In genomic region chr10:13158401-13158800, GRCh38 we compare ENCODE assay signal across 11 cellular contexts. TPM values are rescaled to one million over a fixed set of nuclear protein-coding genes. Genes with fewer than 3 reads are reported as not detected.
DNase-seq lines count a peak whose midpoint lies in the region; ATAC-seq and TF ChIP-seq lines count a peak whose summit lies in the region.
"Had no signal": no experiment of that assay in that cellular context is flagged by ENCODE, and none has a peak within 500 bp of the region (broad histone marks: within the 10 kb centered on the region; RNA-seq: fewer than 3 reads in every experiment).

No MANE protein-coding gene starts in this region.

- POLR2A ChIA-PET in activated B cell treated with CpG ODN at 0.5 μM for 24 hours (lab: Charles Lee): interaction anchor here (0.7 kb wide), 1 partner anchor 41 kb away, joined by 3 read pairs; no protein-coding TSS in a partner anchor

- no peak overlapping the region for H3K4me2 ChIP-seq in GM23338

- no peaks in the 10 kb centered on the region for H3F3A ChIP-seq in GM23338 (replicated peaks; ENCODE audit: low read depth)

- H3K4me3 Mint-ChIP-seq in GM23338: no peak overlapping the region
- H3K4me3 Mint-ChIP-seq in activated B cell treated with CpG ODN at 0.5 μM for 24 hours: peak overlapping the region; percentile 73
- H3K4me3 Mint-ChIP-seq: endodermal cell had no signal

- no peaks in the 10 kb centered on the region for H3K9me3 Mint-ChIP-seq in GM23338
- H3K9me3 Mint-ChIP-seq in activated B cell treated with CpG ODN at 0.5 μM for 24 hours: peaks cover 2% of the 10 kb centered on the region
- H3K9me3 Mint-ChIP-seq: endodermal cell had no signal

- H3K27me3 ChIP-seq in GM23338 (ENCODE audit: insufficient read depth) (no peaks in the 10 kb centered on the region), prostate gland (replicated peaks; ENCODE audit: insufficient read depth) (no peaks in the 10 kb centered on the region)

- H3K27ac ChIP-seq in GM23338 (ENCODE audit: low read depth) (no peak overlapping the region), skin epidermis (peak overlapping the region in 6 of 21 experiments; percentile 17 to 67 (median 42)), prostate gland (no peak overlapping the region)
- H3K27ac ChIP-seq: WERI-Rb-1 had no signal

- intact Hi-C loops in activated B cell treated with CpG ODN at 0.5 μM for 24 hours (cut with micrococcal nuclease): no loop called here
- intact Hi-C loops in prostate gland (cut with DNase I): no loop called here

- H3K36me3 ChIP-seq in GM23338 (ENCODE audit: insufficient read depth) (no peaks in the 10 kb centered on the region), prostate gland (no peaks in the 10 kb centered on the region)
- H3K36me3 ChIP-seq: WERI-Rb-1 had no signal

- H3K4me3 ChIP-seq in GM23338: no peak overlapping the region
- peak overlapping the region; percentile 24 for H3K4me3 ChIP-seq in epithelial cell of proximal tubule (ENCODE audit: low read depth, low read length)
- peak overlapping the region in 6 of 7 experiments; percentile 18 to 35 (median 27) for H3K4me3 ChIP-seq in skin epidermis
- H3K4me3 ChIP-seq in prostate gland: no peak overlapping the region

- CTCF ChIA-PET in activated B cell treated with CpG ODN at 0.5 μM for 24 hours (lab: Charles Lee): interaction anchor here (4.6 kb wide), 1 partner anchor 144 kb away, joined by 32 read pairs; no protein-coding TSS in a partner anchor

- H3K4me1 ChIP-seq in GM23338 (ENCODE audit: insufficient read depth) (0 out of 2 replicates have a peak, but pooled peaks cover 4% of the 10 kb centered on the region), prostate gland (replicated peaks) (no peaks in the 10 kb centered on the region)

- H3K79me2 ChIP-seq in GM23338 (replicated peaks; ENCODE audit: insufficient read depth): peaks cover 19% of the 10 kb centered on the region

- TF ChIP-seq POLR2A in prostate gland (IDR thresholded peaks at IDR 0.05): no peak

- 74% methylated on average over 31 of the region's 32 CpGs for WGBS in prostate gland

- TF ChIP-seq CTCF in GM23338 (conservative IDR thresholded peaks at IDR 0.05; ENCODE audit: low read depth in 2 of 2) (no peak), activated B cell treated with CpG ODN at 0.5 μM for 24 hours (IDR thresholded peaks at IDR 0.05) (no peak), epithelial cell of proximal tubule (conservative IDR thresholded peaks at IDR 0.05; ENCODE audit: low read depth, low read length) (no peak), prostate gland (IDR thresholded peaks at IDR 0.05) (no peak)

- H3K27ac Mint-ChIP-seq in GM23338 (no peak overlapping the region), activated B cell treated with CpG ODN at 0.5 μM for 24 hours (peak overlapping the region; percentile 59)
- H3K27ac Mint-ChIP-seq: endodermal cell had no signal

- peaks cover 11% of the 10 kb centered on the region for H3K4me1 Mint-ChIP-seq in GM23338
- peaks cover 14% of the 10 kb centered on the region for H3K4me1 Mint-ChIP-seq in activated B cell treated with CpG ODN at 0.5 μM for 24 hours

- peaks cover 7% of the 10 kb centered on the region for H3K27me3 Mint-ChIP-seq in GM23338 (ENCODE audit: insufficient read depth, low read depth, poor library complexity)
- no peaks in the 10 kb centered on the region for H3K27me3 Mint-ChIP-seq in activated B cell treated with CpG ODN at 0.5 μM for 24 hours

- no peak for DNase-seq in GM23338 (ENCODE audit: low spot score)
- no peak for DNase-seq in activated B cell treated with CpG ODN at 0.5 μM for 24 hours
- DNase-seq in epithelial cell of proximal tubule (ENCODE audit: low read depth): no peak
- no peak for DNase-seq in medulla oblongata (ENCODE audit: extremely low spot score)
- no peak for DNase-seq in LoVo (ENCODE audit: low spot score)
- DNase-seq in KBM-7: no peak
- DNase-seq in prostate gland (ENCODE audit: low spot score): no peak
- DNase-seq: endodermal cell, MV-4-11, WERI-Rb-1 had no signal

- no peaks in the 10 kb centered on the region for H3K9me3 ChIP-seq in prostate gland

- H2AFZ ChIP-seq in GM23338: peak overlapping the region; percentile 89

- ATAC-seq in GM23338: no peak
- no peak for ATAC-seq in activated B cell treated with CpG ODN at 0.5 μM for 24 hours (ENCODE audit: low read depth)

- H3K9me2 ChIP-seq in GM23338 (ENCODE audit: insufficient read depth): no peaks in the 10 kb centered on the region

- H3K36me3 Mint-ChIP-seq in GM23338 (ENCODE audit: low read depth) (peaks cover 6% of the 10 kb centered on the region; the same call in 2 of the 3 replicates), activated B cell treated with CpG ODN at 0.5 μM for 24 hours (ENCODE audit: low read depth) (no peaks in the 10 kb centered on the region)

- peaks cover 3% of the 10 kb centered on the region; the same call in 1 of the 2 replicates for H4K20me1 ChIP-seq in GM23338 (replicated peaks; ENCODE audit: insufficient read depth)

- in situ Hi-C loops in KBM-7 (cut with MboI; ENCODE audit: low pct_unique_long_range_greater_than_20kb, low sequenced_read_pairs): no loop called here

TF ChIP-seq in GM23338, 12 proteins besides CTCF, POLR2A, EP300 and RAD21:
- TF ChIP-seq NANOG (IDR thresholded peaks at IDR 0.05; ENCODE audit: borderline replicate concordance) (no peak), POLR2AphosphoS5 (IDR thresholded peaks at IDR 0.05; ENCODE audit: low read depth) (no peak), ZNF462 (CRISPR knock-in tag; IDR thresholded peaks at IDR 0.05) (no peak), EZH2 (IDR thresholded peaks at IDR 0.05; ENCODE audit: low read depth, unreplicated experiment) (no peak)
TF ChIP-seq in GM23338: peak in this region for 0.

RNA-seq across cellular contexts. Expression of gene MCM10, which starts 3.0 kb away (rescaled TPM):
- 30.7 and 38.2 TPM in 2 replicates for total RNA-seq in GM23338 (2014; rRNA removed; shearing (Covaris generic))
- polyA plus RNA-seq in GM23338 (2016; fragmentation: Nextera tagmentation; extraction: Ambion mirVana): 33.4 and 43.0 TPM in 2 replicates
- 3.7 and 4.6 TPM in 2 replicates for total RNA-seq in activated B cell treated with CpG ODN at 0.5 μM for 24 hours
- total RNA-seq in epithelial cell of proximal tubule: 16.2 and 35.2 TPM in 2 replicates
- 1 to 10 TPM in 1 of 2 donors, under 1 TPM in 1; 0.55 to 1.6 TPM for total RNA-seq in prostate gland

RNA-seq across cellular contexts. Expression of gene OPTN, which starts 58.4 kb away (rescaled TPM):
- total RNA-seq in GM23338 (2014; rRNA removed; shearing (Covaris generic)): 6.0 and 6.8 TPM in 2 replicates
- polyA plus RNA-seq in GM23338 (2016; fragmentation: Nextera tagmentation; extraction: Ambion mirVana): 11.0 and 13.0 TPM in 2 replicates
- total RNA-seq in activated B cell treated with CpG ODN at 0.5 μM for 24 hours: 34.9 and 35.4 TPM in 2 replicates
- total RNA-seq in epithelial cell of proximal tubule: 40.8 and 64.4 TPM in 2 replicates
- total RNA-seq in prostate gland: 10 to 100 TPM; 19.2 to 69.9 TPM

Comparison
In these comparisons a context has a peak if more than half of its experiments do, and no peak if none do; other contexts are left out.
1. H3K4me3 ChIP-seq: peak in epithelial cell of proximal tubule (single experiment) and skin epidermis (6 of 7); none in GM23338 (single experiment) and prostate gland (0 of 2).